Comparison of ENCODE assay signal across 18 cellular contexts in genomic region chr3:108380128-108380795, GRCh38.
DNase-seq lines count a peak whose midpoint lies in the region; ATAC-seq and TF ChIP-seq lines count a peak whose summit lies in the region.
"Had no signal": no experiment of that assay in that cellular context is flagged by ENCODE, and none has a peak within 500 bp of the region (broad histone marks: within the 10 kb centered on the region; RNA-seq: fewer than 3 reads in every experiment).

No MANE protein-coding gene starts in this region.

- DNase-seq in DMS153 (lab: John Stamatoyannopoulos, UW): peak; percentile 2
- DNase-seq in DMS153 treated with DMSO at 0.1 percent for 48 hours (lab: John Stamatoyannopoulos, UW; ENCODE audit: unreplicated experiment): no peak
- DNase-seq in NCI-H1105 (lab: John Stamatoyannopoulos, UW): peak; percentile 12
- peak; percentile 22 for DNase-seq in NCI-H748 treated with DMSO at 0.1 percent for 48 hours (lab: John Stamatoyannopoulos, UW)
- peak; percentile 17 for DNase-seq in occipital lobe (lab: John Stamatoyannopoulos, UW)
- DNase-seq in body of pancreas: no peak
- no peak for DNase-seq in cerebellar nuclear complex (lab: John Stamatoyannopoulos, UW)
- DNase-seq in SJCRH30: no peak
- DNase-seq: BE2C; Calu3; CD4-positive, alpha-beta T cell; NCI-H187 treated with DMSO at 0.1 percent for 48 hours; NCI-H2227 treated with DMSO at 0.1 percent for 48 hours; NCI-H82; Peyer's patch had no signal

- H3K27me3 ChIP-seq in body of pancreas: no peaks in the 10 kb centered on the region
- H3K27me3 ChIP-seq in SJCRH30: no peaks in the 10 kb centered on the region
- H3K27me3 ChIP-seq: BE2C, Peyer's patch had no signal

- intact Hi-C loops in body of pancreas (cut with DNase I): no loop called here

- H3K9me3 ChIP-seq in body of pancreas (no peaks in the 10 kb centered on the region), SJCRH30 (replicated peaks) (no peaks in the 10 kb centered on the region)
- H3K9me3 ChIP-seq: BE2C, Peyer's patch had no signal

- WGBS in body of pancreas, 2 donors: 87 to 94% methylated on average over 7 of the region's 7 CpGs

- H3K36me3 ChIP-seq in body of pancreas (replicated peaks in 1 of 2; ENCODE audit: insufficient read depth in 1 of 2, low read depth in 2 of 2): no peaks in the 10 kb centered on the region
- H3K36me3 ChIP-seq in SJCRH30: no peaks in the 10 kb centered on the region
- H3K36me3 ChIP-seq: BE2C, Peyer's patch had no signal

- TF ChIP-seq CTCF in body of pancreas (IDR thresholded peaks at IDR 0.05): no peak

- H3K4me1 ChIP-seq in body of pancreas (peaks cover 7% of the 10 kb centered on the region), SJCRH30 (no peaks in the 10 kb centered on the region)
- H3K4me1 ChIP-seq: Peyer's patch had no signal

- H3K4me3 ChIP-seq in body of pancreas (no peak overlapping the region), SJCRH30 (no peak overlapping the region)
- H3K4me3 ChIP-seq: Peyer's patch, SK-N-MC had no signal

- no peak for TF ChIP-seq POLR2A in body of pancreas (IDR thresholded peaks at IDR 0.05)

- no peak overlapping the region for H3K27ac ChIP-seq in body of pancreas
- no peak overlapping the region for H3K27ac ChIP-seq in SJCRH30
- H3K27ac ChIP-seq: 22Rv1, Peyer's patch, SK-N-MC had no signal

- no peak for ATAC-seq in body of pancreas
- ATAC-seq: Right ventricle myocardium inferior had no signal

Comparison
In these comparisons a context has a peak if more than half of its experiments do, and no peak if none do; other contexts are left out.
1. DNase-seq: peak in DMS153 (single experiment), NCI-H1105 (single experiment), NCI-H748 treated with DMSO at 0.1 percent for 48 hours (single experiment) and occipital lobe (single experiment); none in DMS153 treated with DMSO at 0.1 percent for 48 hours (single experiment), body of pancreas (0 of 4), cerebellar nuclear complex (0 of 2) and SJCRH30 (0 of 2).